ENCODE assay signal across 3 cellular contexts in the genomic region with DNA sequence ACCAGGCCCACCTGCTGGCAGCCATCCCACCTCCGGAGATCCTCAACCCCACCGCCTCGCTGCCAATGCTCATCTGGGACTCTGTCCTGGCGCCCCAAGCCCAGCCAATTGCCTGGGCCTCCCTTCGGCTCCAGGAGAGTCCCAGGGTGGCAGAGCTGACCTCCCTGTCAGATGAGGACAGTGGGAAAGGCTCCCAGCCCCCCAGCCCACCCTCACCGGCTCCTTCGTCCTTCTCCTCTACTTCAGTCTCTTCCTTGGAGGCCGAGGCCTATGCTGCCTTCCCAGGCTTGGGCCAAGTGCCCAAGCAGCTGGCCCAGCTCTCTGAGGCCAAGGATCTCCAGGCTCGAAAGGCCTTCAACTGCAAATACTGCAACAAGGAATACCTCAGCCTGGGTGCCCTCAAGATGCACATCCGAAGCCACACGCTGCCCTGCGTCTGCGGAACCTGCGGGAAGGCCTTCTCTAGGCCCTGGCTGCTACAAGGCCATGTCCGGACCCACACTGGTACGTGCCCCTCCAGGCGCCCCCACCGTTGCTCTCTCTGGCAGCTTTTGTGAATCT.
TF ChIP-seq lines count a peak whose summit lies in the region.

No MANE protein-coding gene starts in this region.

TF ChIP-seq in IMR-90, 13 proteins besides CTCF, POLR2A, EP300 and RAD21:
- TF ChIP-seq RFX5 (IDR thresholded peaks at IDR 0.05; ENCODE audit: low read depth, low read length) = no peak
- TF ChIP-seq, protein P1, sequence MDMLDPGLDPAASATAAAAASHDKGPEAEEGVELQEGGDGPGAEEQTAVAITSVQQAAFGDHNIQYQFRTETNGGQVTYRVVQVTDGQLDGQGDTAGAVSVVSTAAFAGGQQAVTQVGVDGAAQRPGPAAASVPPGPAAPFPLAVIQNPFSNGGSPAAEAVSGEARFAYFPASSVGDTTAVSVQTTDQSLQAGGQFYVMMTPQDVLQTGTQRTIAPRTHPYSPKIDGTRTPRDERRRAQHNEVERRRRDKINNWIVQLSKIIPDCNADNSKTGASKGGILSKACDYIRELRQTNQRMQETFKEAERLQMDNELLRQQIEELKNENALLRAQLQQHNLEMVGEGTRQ (IDR thresholded peaks at IDR 0.05; ENCODE audit: low read depth, low read length) = no peak
- no peak for TF ChIP-seq MAZ (IDR thresholded peaks at IDR 0.05; ENCODE audit: borderline replicate concordance, low read depth, low read length)
- TF ChIP-seq MXI1 (IDR thresholded peaks at IDR 0.05; ENCODE audit: borderline replicate concordance, low read depth, low read length) = no peak
- TF ChIP-seq, protein P2, sequence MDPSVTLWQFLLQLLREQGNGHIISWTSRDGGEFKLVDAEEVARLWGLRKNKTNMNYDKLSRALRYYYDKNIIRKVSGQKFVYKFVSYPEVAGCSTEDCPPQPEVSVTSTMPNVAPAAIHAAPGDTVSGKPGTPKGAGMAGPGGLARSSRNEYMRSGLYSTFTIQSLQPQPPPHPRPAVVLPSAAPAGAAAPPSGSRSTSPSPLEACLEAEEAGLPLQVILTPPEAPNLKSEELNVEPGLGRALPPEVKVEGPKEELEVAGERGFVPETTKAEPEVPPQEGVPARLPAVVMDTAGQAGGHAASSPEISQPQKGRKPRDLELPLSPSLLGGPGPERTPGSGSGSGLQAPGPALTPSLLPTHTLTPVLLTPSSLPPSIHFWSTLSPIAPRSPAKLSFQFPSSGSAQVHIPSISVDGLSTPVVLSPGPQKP (IDR thresholded peaks at IDR 0.05; ENCODE audit: borderline replicate concordance, low read depth, low read length) = no peak
- TF ChIP-seq SMC3 (IDR thresholded peaks at IDR 0.05; ENCODE audit: low read depth, low read length) = no peak
- TF ChIP-seq BHLHE40 (IDR thresholded peaks at IDR 0.05; ENCODE audit: low read depth, low read length) = no peak
- no peak for TF ChIP-seq CEBPB (IDR thresholded peaks at IDR 0.05; ENCODE audit: low read depth, low read length)
- TF ChIP-seq RCOR1 (IDR thresholded peaks at IDR 0.05; ENCODE audit: insufficient replicate concordance, low read length) = no peak
- TF ChIP-seq FOS (IDR thresholded peaks at IDR 0.05; ENCODE audit: low read depth, low read length) = no peak
- no peak for TF ChIP-seq CHD1 (IDR thresholded peaks at IDR 0.05; ENCODE audit: low read depth, low read length)
- TF ChIP-seq NFE2L2 (IDR thresholded peaks at IDR 0.05; ENCODE audit: low read depth, low read length) = no peak
- TF ChIP-seq MAFK (IDR thresholded peaks at IDR 0.05; ENCODE audit: low read depth, low read length) = no peak

TF ChIP-seq in K562, 482 proteins besides CTCF, POLR2A, EP300 and RAD21 (continues in another document):
- TF ChIP-seq DMBX1 (CRISPR knock-in tag; IDR thresholded peaks at IDR 0.05; ENCODE audit: borderline replicate concordance) (no peak), PCBP2 (IDR thresholded peaks at IDR 0.05; ENCODE audit: low read depth, low read length, poor library complexity, severe bottlenecking) (no peak), ATF1 (CRISPR knock-in tag; IDR thresholded peaks at IDR 0.05) (no peak), ATF1 (tag; IDR thresholded peaks at IDR 0.05) (no peak), JUN (IDR thresholded peaks at IDR 0.05; ENCODE audit: borderline replicate concordance, low read depth, low read length) (no peak), JUN (CRISPR knock-in tag; IDR thresholded peaks at IDR 0.05; ENCODE audit: borderline replicate concordance) (no peak), ZFP36 (IDR thresholded peaks at IDR 0.05; ENCODE audit: low read depth, low read length, partially characterized antibody) (no peak), BDP1 (IDR thresholded peaks at IDR 0.05; ENCODE audit: insufficient read depth, insufficient read length) (no peak), C11orf30 (IDR thresholded peaks at IDR 0.05; ENCODE audit: low read depth) (no peak), KLF10 (CRISPR knock-in tag; IDR thresholded peaks at IDR 0.05) (no peak), ZNF79 (CRISPR knock-in tag; IDR thresholded peaks at IDR 0.05; ENCODE audit: low read depth) (no peak)
- TF ChIP-seq, protein P3, sequence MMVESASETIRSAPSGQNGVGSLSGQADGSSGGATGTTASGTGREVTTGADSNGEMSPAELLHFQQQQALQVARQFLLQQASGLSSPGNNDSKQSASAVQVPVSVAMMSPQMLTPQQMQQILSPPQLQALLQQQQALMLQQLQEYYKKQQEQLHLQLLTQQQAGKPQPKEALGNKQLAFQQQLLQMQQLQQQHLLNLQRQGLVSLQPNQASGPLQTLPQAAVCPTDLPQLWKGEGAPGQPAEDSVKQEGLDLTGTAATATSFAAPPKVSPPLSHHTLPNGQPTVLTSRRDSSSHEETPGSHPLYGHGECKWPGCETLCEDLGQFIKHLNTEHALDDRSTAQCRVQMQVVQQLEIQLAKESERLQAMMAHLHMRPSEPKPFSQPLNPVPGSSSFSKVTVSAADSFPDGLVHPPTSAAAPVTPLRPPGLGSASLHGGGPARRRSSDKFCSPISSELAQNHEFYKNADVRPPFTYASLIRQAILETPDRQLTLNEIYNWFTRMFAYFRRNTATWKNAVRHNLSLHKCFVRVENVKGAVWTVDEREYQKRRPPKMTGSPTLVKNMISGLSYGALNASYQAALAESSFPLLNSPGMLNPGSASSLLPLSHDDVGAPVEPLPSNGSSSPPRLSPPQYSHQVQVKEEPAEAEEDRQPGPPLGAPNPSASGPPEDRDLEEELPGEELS (CRISPR knock-in tag; IDR thresholded peaks at IDR 0.05; ENCODE audit: borderline replicate concordance) = no peak
- TF ChIP-seq, protein P4, sequence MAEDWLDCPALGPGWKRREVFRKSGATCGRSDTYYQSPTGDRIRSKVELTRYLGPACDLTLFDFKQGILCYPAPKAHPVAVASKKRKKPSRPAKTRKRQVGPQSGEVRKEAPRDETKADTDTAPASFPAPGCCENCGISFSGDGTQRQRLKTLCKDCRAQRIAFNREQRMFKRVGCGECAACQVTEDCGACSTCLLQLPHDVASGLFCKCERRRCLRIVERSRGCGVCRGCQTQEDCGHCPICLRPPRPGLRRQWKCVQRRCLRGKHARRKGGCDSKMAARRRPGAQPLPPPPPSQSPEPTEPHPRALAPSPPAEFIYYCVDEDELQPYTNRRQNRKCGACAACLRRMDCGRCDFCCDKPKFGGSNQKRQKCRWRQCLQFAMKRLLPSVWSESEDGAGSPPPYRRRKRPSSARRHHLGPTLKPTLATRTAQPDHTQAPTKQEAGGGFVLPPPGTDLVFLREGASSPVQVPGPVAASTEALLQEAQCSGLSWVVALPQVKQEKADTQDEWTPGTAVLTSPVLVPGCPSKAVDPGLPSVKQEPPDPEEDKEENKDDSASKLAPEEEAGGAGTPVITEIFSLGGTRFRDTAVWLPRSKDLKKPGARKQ (CRISPR knock-in tag; IDR thresholded peaks at IDR 0.05) = no peak
- TF ChIP-seq, protein P5, sequence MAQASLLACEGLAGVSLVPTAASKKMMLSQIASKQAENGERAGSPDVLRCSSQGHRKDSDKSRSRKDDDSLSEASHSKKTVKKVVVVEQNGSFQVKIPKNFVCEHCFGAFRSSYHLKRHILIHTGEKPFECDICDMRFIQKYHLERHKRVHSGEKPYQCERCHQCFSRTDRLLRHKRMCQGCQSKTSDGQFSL (CRISPR knock-in tag; IDR thresholded peaks at IDR 0.05) = no peak
- TF ChIP-seq, protein P5 (tag; IDR thresholded peaks at IDR 0.05) = no peak

TF ChIP-seq in HepG2, 621 proteins besides CTCF, POLR2A, EP300 and RAD21 (continues in another document):
- TF ChIP-seq ZBTB20 (CRISPR knock-in tag; IDR thresholded peaks at IDR 0.05; ENCODE audit: borderline replicate concordance, low read depth) (no peak), NFE2L1 (CRISPR knock-in tag; IDR thresholded peaks at IDR 0.05; ENCODE audit: borderline replicate concordance) (0 out of 2 replicates have a peak, but pooled peaks have one; percentile 33), ZNF33B (CRISPR knock-in tag; IDR thresholded peaks at IDR 0.05) (0 out of 2 replicates have a peak, but pooled peaks have one; percentile 34), SRSF1 (optimal IDR thresholded peaks at IDR 0.05; ENCODE audit: low read depth, low read length) (peak; percentile 36), NFKB2 (CRISPR knock-in tag; IDR thresholded peaks at IDR 0.05; ENCODE audit: borderline replicate concordance) (peak; percentile 22; the same call in 1 of the 2 replicates), NONO (IDR thresholded peaks at IDR 0.05) (no peak), NONO (CRISPR knock-in tag; conservative IDR thresholded peaks at IDR 0.05) (no peak), NRL (CRISPR knock-in tag; IDR thresholded peaks at IDR 0.05; ENCODE audit: borderline replicate concordance) (peak; percentile 74; the same call in 1 of the 2 replicates), CREM (IDR thresholded peaks at IDR 0.05) (no peak), CREM (CRISPR knock-in tag; IDR thresholded peaks at IDR 0.05) (0 out of 2 replicates have a peak, but pooled peaks have one; percentile 13), EZH2 (conservative IDR thresholded peaks at IDR 0.05; ENCODE audit: low read depth, low read length) (no peak), HES4 (CRISPR knock-in tag; IDR thresholded peaks at IDR 0.05; ENCODE audit: borderline replicate concordance) (0 out of 2 replicates have a peak, but pooled peaks have one; percentile 33)
- TF ChIP-seq, protein P6, sequence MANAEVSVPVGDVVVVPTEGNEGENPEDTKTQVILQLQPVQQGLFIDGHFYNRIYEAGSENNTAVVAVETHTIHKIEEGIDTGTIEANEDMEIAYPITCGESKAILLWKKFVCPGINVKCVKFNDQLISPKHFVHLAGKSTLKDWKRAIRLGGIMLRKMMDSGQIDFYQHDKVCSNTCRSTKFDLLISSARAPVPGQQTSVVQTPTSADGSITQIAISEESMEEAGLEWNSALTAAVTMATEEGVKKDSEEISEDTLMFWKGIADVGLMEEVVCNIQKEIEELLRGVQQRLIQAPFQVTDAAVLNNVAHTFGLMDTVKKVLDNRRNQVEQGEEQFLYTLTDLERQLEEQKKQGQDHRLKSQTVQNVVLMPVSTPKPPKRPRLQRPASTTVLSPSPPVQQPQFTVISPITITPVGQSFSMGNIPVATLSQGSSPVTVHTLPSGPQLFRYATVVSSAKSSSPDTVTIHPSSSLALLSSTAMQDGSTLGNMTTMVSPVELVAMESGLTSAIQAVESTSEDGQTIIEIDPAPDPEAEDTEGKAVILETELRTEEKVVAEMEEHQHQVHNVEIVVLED (CRISPR knock-in tag; IDR thresholded peaks at IDR 0.05; ENCODE audit: borderline replicate concordance) = no peak
- TF ChIP-seq, protein P7, sequence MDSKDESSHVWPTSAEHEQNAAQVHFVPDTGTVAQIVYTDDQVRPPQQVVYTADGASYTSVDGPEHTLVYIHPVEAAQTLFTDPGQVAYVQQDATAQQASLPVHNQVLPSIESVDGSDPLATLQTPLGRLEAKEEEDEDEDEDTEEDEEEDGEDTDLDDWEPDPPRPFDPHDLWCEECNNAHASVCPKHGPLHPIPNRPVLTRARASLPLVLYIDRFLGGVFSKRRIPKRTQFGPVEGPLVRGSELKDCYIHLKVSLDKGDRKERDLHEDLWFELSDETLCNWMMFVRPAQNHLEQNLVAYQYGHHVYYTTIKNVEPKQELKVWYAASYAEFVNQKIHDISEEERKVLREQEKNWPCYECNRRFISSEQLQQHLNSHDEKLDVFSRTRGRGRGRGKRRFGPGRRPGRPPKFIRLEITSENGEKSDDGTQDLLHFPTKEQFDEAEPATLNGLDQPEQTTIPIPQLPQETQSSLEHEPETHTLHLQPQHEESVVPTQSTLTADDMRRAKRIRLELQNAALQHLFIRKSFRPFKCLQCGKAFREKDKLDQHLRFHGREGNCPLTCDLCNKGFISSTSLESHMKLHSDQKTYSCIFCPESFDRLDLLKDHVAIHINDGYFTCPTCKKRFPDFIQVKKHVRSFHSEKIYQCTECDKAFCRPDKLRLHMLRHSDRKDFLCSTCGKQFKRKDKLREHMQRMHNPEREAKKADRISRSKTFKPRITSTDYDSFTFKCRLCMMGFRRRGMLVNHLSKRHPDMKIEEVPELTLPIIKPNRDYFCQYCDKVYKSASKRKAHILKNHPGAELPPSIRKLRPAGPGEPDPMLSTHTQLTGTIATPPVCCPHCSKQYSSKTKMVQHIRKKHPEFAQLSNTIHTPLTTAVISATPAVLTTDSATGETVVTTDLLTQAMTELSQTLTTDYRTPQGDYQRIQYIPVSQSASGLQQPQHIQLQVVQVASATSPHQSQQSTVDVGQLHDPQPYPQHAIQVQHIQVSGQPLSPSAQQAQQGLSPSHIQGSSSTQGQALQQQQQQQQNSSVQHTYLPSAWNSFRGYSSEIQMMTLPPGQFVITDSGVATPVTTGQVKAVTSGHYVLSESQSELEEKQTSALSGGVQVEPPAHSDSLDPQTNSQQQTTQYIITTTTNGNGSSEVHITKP (CRISPR knock-in tag; IDR thresholded peaks at IDR 0.05; ENCODE audit: low read depth) = no peak
- TF ChIP-seq, protein P8, sequence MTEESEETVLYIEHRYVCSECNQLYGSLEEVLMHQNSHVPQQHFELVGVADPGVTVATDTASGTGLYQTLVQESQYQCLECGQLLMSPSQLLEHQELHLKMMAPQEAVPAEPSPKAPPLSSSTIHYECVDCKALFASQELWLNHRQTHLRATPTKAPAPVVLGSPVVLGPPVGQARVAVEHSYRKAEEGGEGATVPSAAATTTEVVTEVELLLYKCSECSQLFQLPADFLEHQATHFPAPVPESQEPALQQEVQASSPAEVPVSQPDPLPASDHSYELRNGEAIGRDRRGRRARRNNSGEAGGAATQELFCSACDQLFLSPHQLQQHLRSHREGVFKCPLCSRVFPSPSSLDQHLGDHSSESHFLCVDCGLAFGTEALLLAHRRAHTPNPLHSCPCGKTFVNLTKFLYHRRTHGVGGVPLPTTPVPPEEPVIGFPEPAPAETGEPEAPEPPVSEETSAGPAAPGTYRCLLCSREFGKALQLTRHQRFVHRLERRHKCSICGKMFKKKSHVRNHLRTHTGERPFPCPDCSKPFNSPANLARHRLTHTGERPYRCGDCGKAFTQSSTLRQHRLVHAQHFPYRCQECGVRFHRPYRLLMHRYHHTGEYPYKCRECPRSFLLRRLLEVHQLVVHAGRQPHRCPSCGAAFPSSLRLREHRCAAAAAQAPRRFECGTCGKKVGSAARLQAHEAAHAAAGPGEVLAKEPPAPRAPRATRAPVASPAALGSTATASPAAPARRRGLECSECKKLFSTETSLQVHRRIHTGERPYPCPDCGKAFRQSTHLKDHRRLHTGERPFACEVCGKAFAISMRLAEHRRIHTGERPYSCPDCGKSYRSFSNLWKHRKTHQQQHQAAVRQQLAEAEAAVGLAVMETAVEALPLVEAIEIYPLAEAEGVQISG (CRISPR knock-in tag; IDR thresholded peaks at IDR 0.05) = no peak
- TF ChIP-seq, protein P9, sequence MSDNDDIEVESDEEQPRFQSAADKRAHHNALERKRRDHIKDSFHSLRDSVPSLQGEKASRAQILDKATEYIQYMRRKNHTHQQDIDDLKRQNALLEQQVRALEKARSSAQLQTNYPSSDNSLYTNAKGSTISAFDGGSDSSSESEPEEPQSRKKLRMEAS (IDR thresholded peaks at IDR 0.05) = no peak
- TF ChIP-seq, protein P10, sequence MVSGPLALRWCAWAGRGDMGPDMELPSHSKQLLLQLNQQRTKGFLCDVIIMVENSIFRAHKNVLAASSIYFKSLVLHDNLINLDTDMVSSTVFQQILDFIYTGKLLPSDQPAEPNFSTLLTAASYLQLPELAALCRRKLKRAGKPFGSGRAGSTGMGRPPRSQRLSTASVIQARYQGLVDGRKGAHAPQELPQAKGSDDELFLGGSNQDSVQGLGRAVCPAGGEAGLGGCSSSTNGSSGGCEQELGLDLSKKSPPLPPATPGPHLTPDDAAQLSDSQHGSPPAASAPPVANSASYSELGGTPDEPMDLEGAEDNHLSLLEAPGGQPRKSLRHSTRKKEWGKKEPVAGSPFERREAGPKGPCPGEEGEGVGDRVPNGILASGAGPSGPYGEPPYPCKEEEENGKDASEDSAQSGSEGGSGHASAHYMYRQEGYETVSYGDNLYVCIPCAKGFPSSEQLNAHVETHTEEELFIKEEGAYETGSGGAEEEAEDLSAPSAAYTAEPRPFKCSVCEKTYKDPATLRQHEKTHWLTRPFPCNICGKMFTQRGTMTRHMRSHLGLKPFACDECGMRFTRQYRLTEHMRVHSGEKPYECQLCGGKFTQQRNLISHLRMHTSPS (CRISPR knock-in tag; IDR thresholded peaks at IDR 0.05; ENCODE audit: low read depth) = no peak
